In the genomic region with DNA sequence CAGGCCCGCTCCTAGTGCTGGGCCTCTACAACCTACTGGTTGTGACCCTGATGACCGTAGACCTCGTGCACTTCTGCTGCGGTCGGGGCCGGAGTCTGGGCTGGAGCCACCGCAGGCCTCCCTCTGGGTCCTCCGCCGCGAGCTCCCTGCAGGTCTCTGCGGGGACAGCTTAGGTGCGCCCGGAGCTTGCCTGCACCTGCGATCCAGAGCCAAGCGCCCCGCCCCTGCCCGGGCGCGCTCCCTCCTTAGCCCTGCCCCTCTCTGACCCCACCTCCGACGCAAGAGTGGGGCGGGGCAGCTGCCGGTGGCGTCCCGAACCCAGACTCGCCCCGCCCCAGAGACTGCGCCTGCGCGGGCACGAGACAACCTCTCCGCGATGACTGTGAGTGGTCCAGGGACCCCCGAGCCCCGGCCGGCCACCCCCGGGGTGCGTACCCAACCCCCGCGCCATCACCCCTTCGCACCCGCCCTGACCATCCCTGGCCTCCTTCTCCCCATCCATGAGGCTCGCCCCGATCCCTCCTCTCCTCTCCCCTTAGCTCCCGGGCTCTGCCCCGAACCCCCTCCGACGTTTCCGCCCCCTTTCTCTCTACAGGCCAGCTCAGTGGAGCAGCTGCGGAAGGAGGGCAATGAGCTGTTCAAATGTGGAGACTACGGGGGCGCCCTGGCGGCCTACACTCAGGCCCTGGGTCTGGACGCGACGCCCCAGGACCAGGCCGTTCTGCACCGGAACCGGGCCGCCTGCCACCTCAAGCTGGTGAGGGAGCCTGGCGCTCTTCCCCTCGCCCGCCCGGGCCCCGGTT, we compare ENCODE assay signal across 1 cellular context.
A peak's percentile ranks its signal among the peaks of the same experiment; 100 is the strongest.
TF ChIP-seq lines count a peak whose summit lies in the region.

A gene with protein sequence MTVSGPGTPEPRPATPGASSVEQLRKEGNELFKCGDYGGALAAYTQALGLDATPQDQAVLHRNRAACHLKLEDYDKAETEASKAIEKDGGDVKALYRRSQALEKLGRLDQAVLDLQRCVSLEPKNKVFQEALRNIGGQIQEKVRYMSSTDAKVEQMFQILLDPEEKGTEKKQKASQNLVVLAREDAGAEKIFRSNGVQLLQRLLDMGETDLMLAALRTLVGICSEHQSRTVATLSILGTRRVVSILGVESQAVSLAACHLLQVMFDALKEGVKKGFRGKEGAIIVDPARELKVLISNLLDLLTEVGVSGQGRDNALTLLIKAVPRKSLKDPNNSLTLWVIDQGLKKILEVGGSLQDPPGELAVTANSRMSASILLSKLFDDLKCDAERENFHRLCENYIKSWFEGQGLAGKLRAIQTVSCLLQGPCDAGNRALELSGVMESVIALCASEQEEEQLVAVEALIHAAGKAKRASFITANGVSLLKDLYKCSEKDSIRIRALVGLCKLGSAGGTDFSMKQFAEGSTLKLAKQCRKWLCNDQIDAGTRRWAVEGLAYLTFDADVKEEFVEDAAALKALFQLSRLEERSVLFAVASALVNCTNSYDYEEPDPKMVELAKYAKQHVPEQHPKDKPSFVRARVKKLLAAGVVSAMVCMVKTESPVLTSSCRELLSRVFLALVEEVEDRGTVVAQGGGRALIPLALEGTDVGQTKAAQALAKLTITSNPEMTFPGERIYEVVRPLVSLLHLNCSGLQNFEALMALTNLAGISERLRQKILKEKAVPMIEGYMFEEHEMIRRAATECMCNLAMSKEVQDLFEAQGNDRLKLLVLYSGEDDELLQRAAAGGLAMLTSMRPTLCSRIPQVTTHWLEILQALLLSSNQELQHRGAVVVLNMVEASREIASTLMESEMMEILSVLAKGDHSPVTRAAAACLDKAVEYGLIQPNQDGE (plus strand): TSS at position 337 of the 803 bp plus-strand sequence. CDS start 40 bp downstream, at position 377.

TF ChIP-seq in K562, 482 proteins besides CTCF, POLR2A, EP300 and RAD21 (continued from another document):
- TF ChIP-seq, protein P1, sequence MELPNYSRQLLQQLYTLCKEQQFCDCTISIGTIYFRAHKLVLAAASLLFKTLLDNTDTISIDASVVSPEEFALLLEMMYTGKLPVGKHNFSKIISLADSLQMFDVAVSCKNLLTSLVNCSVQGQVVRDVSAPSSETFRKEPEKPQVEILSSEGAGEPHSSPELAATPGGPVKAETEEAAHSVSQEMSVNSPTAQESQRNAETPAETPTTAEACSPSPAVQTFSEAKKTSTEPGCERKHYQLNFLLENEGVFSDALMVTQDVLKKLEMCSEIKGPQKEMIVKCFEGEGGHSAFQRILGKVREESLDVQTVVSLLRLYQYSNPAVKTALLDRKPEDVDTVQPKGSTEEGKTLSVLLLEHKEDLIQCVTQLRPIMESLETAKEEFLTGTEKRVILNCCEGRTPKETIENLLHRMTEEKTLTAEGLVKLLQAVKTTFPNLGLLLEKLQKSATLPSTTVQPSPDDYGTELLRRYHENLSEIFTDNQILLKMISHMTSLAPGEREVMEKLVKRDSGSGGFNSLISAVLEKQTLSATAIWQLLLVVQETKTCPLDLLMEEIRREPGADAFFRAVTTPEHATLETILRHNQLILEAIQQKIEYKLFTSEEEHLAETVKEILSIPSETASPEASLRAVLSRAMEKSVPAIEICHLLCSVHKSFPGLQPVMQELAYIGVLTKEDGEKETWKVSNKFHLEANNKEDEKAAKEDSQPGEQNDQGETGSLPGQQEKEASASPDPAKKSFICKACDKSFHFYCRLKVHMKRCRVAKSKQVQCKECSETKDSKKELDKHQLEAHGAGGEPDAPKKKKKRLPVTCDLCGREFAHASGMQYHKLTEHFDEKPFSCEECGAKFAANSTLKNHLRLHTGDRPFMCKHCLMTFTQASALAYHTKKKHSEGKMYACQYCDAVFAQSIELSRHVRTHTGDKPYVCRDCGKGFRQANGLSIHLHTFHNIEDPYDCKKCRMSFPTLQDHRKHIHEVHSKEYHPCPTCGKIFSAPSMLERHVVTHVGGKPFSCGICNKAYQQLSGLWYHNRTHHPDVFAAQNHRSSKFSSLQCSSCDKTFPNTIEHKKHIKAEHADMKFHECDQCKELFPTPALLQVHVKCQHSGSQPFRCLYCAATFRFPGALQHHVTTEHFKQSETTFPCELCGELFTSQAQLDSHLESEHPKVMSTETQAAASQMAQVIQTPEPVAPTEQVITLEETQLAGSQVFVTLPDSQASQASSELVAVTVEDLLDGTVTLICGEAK (IDR thresholded peaks at IDR 0.05) = 0 out of 2 replicates have a peak, but pooled peaks have one; percentile 25
- TF ChIP-seq, protein P1 (CRISPR knock-in tag; IDR thresholded peaks at IDR 0.05) = no peak
- TF ChIP-seq CREBBP (IDR thresholded peaks at IDR 0.05; ENCODE audit: low read depth, low read length) (no peak), PHF20 (IDR thresholded peaks at IDR 0.05; ENCODE audit: partially characterized antibody) (peak; percentile 55), MECOM (CRISPR knock-in tag; IDR thresholded peaks at IDR 0.05) (no peak), ZNF316 (IDR thresholded peaks at IDR 0.05) (no peak), HDAC6 (IDR thresholded peaks at IDR 0.05; ENCODE audit: low read depth, low read length) (no peak), ZNF239 (CRISPR knock-in tag; IDR thresholded peaks at IDR 0.05) (no peak), FOXK2 (conservative IDR thresholded peaks at IDR 0.05 in 1 of 2, IDR thresholded peaks at IDR 0.05 in 1 of 2; ENCODE audit: low read depth in 2 of 2) (no peak), TBL1XR1 (IDR thresholded peaks at IDR 0.05; ENCODE audit: low read length in 2 of 2) (no peak), HDAC1 (IDR thresholded peaks at IDR 0.05) (peak in 1 of 2 experiments; percentile 55; a peak in 2 of 4 replicates), RBM34 (IDR thresholded peaks at IDR 0.05; ENCODE audit: borderline replicate concordance, insufficient read depth, low read length) (no peak), PPARD (CRISPR knock-in tag; IDR thresholded peaks at IDR 0.05) (no peak)
- TF ChIP-seq, protein P2, sequence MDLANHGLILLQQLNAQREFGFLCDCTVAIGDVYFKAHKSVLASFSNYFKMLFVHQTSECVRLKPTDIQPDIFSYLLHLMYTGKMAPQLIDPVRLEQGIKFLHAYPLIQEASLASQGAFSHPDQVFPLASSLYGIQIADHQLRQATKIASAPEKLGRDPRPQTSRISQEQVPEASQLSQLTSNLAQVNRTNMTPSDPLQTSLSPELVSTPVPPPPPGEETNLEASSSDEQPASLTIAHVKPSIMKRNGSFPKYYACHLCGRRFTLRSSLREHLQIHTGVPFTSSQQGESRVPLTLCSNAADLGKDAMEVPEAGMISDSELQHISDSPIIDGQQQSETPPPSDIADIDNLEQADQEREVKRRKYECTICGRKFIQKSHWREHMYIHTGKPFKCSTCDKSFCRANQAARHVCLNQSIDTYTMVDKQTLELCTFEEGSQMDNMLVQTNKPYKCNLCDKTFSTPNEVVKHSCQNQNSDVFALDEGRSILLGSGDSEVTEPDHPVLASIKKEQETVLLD (IDR thresholded peaks at IDR 0.05) = peak; percentile 81; the same call in 1 of the 2 replicates
- TF ChIP-seq, protein P3, sequence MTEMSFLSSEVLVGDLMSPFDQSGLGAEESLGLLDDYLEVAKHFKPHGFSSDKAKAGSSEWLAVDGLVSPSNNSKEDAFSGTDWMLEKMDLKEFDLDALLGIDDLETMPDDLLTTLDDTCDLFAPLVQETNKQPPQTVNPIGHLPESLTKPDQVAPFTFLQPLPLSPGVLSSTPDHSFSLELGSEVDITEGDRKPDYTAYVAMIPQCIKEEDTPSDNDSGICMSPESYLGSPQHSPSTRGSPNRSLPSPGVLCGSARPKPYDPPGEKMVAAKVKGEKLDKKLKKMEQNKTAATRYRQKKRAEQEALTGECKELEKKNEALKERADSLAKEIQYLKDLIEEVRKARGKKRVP (CRISPR knock-in tag; IDR thresholded peaks at IDR 0.05) = no peak
- TF ChIP-seq, protein P4, sequence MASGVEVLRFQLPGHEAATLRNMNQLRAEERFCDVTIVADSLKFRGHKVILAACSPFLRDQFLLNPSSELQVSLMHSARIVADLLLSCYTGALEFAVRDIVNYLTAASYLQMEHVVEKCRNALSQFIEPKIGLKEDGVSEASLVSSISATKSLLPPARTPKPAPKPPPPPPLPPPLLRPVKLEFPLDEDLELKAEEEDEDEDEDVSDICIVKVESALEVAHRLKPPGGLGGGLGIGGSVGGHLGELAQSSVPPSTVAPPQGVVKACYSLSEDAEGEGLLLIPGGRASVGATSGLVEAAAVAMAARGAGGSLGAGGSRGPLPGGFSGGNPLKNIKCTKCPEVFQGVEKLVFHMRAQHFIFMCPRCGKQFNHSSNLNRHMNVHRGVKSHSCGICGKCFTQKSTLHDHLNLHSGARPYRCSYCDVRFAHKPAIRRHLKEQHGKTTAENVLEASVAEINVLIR (CRISPR knock-in tag; IDR thresholded peaks at IDR 0.05) = no peak
